In genomic region chr15:90007089-90007487, GRCh38 we compare ENCODE assay signal across 23 cellular contexts. TPM values are rescaled to one million over a fixed set of nuclear protein-coding genes. Genes with fewer than 3 reads are reported as not detected.
DNase-seq lines count a peak whose midpoint lies in the region; FAIRE-seq and TF ChIP-seq lines count a peak whose summit lies in the region.
"Had no signal": no experiment of that assay in that cellular context is flagged by ENCODE, and none has a peak within 500 bp of the region (broad histone marks: within the 10 kb centered on the region; RNA-seq: fewer than 3 reads in every experiment).

No MANE protein-coding gene starts in this region.

- intact Hi-C loops in activated CD4-positive, alpha-beta memory T cell treated with anti-CD3 and anti-CD28 coated beads for 36 hours (cut with micrococcal nuclease): loop anchor here (2.0 kb wide), 1 partner anchor 112 kb away; no protein-coding TSS in a partner anchor
- intact Hi-C loops in dendritic cell treated with granulocyte-macrophage colony-stimulating factor and Interleukin-4, amounts not matched to agents 40 ng/mL and 50 ng/mL, for 4 days (cut with micrococcal nuclease): no loop called here
- intact Hi-C loops in Calu3 (cut with micrococcal nuclease; ENCODE audit: unreplicated experiment): loop anchor here (10.0 kb wide), 1 partner anchor 48 kb away; no protein-coding TSS in a partner anchor

- no peak for FAIRE-seq in GM12892 (lab: Jason Lieb, UNC)
- FAIRE-seq: D721Med had no signal

- 0 out of 2 replicates have a peak, but pooled peaks cover 5% of the 10 kb centered on the region for H4K20me1 ChIP-seq in Karpas-422 (ENCODE audit: insufficient read depth, low read depth, low read length)

- H3K36me3 Mint-ChIP-seq in activated CD4-positive, alpha-beta memory T cell treated with anti-CD3 and anti-CD28 coated beads for 36 hours: peaks cover 27% of the 10 kb centered on the region
- peaks cover 29% of the 10 kb centered on the region for H3K36me3 Mint-ChIP-seq in activated CD4-positive, alpha-beta memory T cell treated with anti-CD3 and anti-CD28 coated beads, Interleukin-2, amount 10 ng/mL, durations not matched to agents 7 days and 5 days (ENCODE audit: low read depth)
- peaks cover 92% of the 10 kb centered on the region for H3K36me3 Mint-ChIP-seq in dendritic cell treated with granulocyte-macrophage colony-stimulating factor and Interleukin-4, amounts not matched to agents 40 ng/mL and 50 ng/mL, for 4 days (ENCODE audit: low read depth)
- peaks cover 13% of the 10 kb centered on the region for H3K36me3 Mint-ChIP-seq in Calu3 (ENCODE audit: insufficient read depth, unreplicated experiment)

- POLR2A ChIA-PET in activated CD4-positive, alpha-beta memory T cell treated with anti-CD3 and anti-CD28 coated beads for 36 hours (lab: Charles Lee): interaction anchor here (0.7 kb wide), 1 partner anchor 10 kb away, joined by 3 read pairs; no protein-coding TSS in a partner anchor
- POLR2A ChIA-PET in activated CD4-positive, alpha-beta memory T cell treated with anti-CD3 and anti-CD28 coated beads, Interleukin-2, amount 10 ng/mL, durations not matched to agents 7 days and 5 days (lab: Charles Lee): interaction anchor here (2.3 kb wide), 1 partner anchor 26 kb away, joined by 7 read pairs; no protein-coding TSS in a partner anchor

- no TSS peak for BruUV-seq in Calu3 (replicated peaks; lab: Mats Ljungman, UMichigan)

- H3K27me3 ChIP-seq in Karpas-422 (ENCODE audit: low read length) (no peaks in the 10 kb centered on the region), skeletal muscle tissue (ENCODE audit: control insufficient read depth in 3 of 3, insufficient read depth in 3 of 3, low read length in 3 of 3) (no peaks in the 10 kb centered on the region)
- H3K27me3 ChIP-seq: cardiac muscle cell had no signal

- no peak for TF ChIP-seq CTCF in Calu3 (IDR thresholded peaks at IDR 0.05; ENCODE audit: unreplicated experiment)

- peaks cover 10% of the 10 kb centered on the region for H3K9me3 Mint-ChIP-seq in activated CD4-positive, alpha-beta memory T cell treated with anti-CD3 and anti-CD28 coated beads for 36 hours
- peaks cover 9% of the 10 kb centered on the region for H3K9me3 Mint-ChIP-seq in activated CD4-positive, alpha-beta memory T cell treated with anti-CD3 and anti-CD28 coated beads, Interleukin-2, amount 10 ng/mL, durations not matched to agents 7 days and 5 days
- H3K9me3 Mint-ChIP-seq in dendritic cell treated with granulocyte-macrophage colony-stimulating factor and Interleukin-4, amounts not matched to agents 40 ng/mL and 50 ng/mL, for 4 days: no peaks in the 10 kb centered on the region
- H3K9me3 Mint-ChIP-seq in Calu3 (ENCODE audit: low read depth, unreplicated experiment): no peaks in the 10 kb centered on the region

- H3K36me3 ChIP-seq in Karpas-422 (ENCODE audit: insufficient read depth, low read length): peaks cover 35% of the 10 kb centered on the region
- peaks cover 0 to 2% (median 0%) of the 10 kb centered on the region in 3 donors for H3K36me3 ChIP-seq in skeletal muscle tissue (ENCODE audit: control insufficient read depth in 3 of 3, insufficient read depth in 3 of 3, low read length in 3 of 3)
- H3K36me3 ChIP-seq: cardiac muscle cell had no signal

- peaks cover 71% of the 10 kb centered on the region for H3K4me1 Mint-ChIP-seq in activated CD4-positive, alpha-beta memory T cell treated with anti-CD3 and anti-CD28 coated beads for 36 hours (ENCODE audit: low read depth)
- H3K4me1 Mint-ChIP-seq in activated CD4-positive, alpha-beta memory T cell treated with anti-CD3 and anti-CD28 coated beads, Interleukin-2, amount 10 ng/mL, durations not matched to agents 7 days and 5 days: peaks cover 70% of the 10 kb centered on the region
- peaks cover 90% of the 10 kb centered on the region for H3K4me1 Mint-ChIP-seq in dendritic cell treated with granulocyte-macrophage colony-stimulating factor and Interleukin-4, amounts not matched to agents 40 ng/mL and 50 ng/mL, for 4 days (ENCODE audit: low read depth)
- peaks cover 22% of the 10 kb centered on the region for H3K4me1 Mint-ChIP-seq in Calu3 (ENCODE audit: low read depth, unreplicated experiment)

- H3K9ac ChIP-seq in Karpas-422 (ENCODE audit: low read length) (no peak overlapping the region; the same call in 1 of the 2 replicates), skeletal muscle tissue (ENCODE audit: low read depth in 1 of 3, low read length in 3 of 3) (peak overlapping the region in 1 of 3 donors; percentile 70)
- H3K9ac ChIP-seq: KMS-11 had no signal

- TF ChIP-seq POLR2A in GM12892 (IDR thresholded peaks at IDR 0.05; ENCODE audit: low read depth, low read length): no peak

- H3K4me3 Mint-ChIP-seq in activated CD4-positive, alpha-beta memory T cell treated with anti-CD3 and anti-CD28 coated beads for 36 hours: peak overlapping the region; percentile 30
- no peak overlapping the region for H3K4me3 Mint-ChIP-seq in activated CD4-positive, alpha-beta memory T cell treated with anti-CD3 and anti-CD28 coated beads, Interleukin-2, amount 10 ng/mL, durations not matched to agents 7 days and 5 days
- H3K4me3 Mint-ChIP-seq in dendritic cell treated with granulocyte-macrophage colony-stimulating factor and Interleukin-4, amounts not matched to agents 40 ng/mL and 50 ng/mL, for 4 days: peak overlapping the region; percentile 23
- H3K4me3 Mint-ChIP-seq in Calu3 (ENCODE audit: low read depth, unreplicated experiment): no peak overlapping the region
- H3K4me3 Mint-ChIP-seq: activated CD8-positive, alpha-beta T cell treated with anti-CD3 and anti-CD28 coated beads for 36 hours; activated naive CD4-positive, alpha-beta T cell treated with anti-CD3 and anti-CD28 coated beads for 36 hours had no signal

- peak overlapping the region; percentile 79 for H3K27ac Mint-ChIP-seq in activated CD4-positive, alpha-beta memory T cell treated with anti-CD3 and anti-CD28 coated beads for 36 hours
- H3K27ac Mint-ChIP-seq in activated CD4-positive, alpha-beta memory T cell treated with anti-CD3 and anti-CD28 coated beads, Interleukin-2, amount 10 ng/mL, durations not matched to agents 7 days and 5 days: no peak overlapping the region
- peak overlapping the region; percentile 22 for H3K27ac Mint-ChIP-seq in dendritic cell treated with granulocyte-macrophage colony-stimulating factor and Interleukin-4, amounts not matched to agents 40 ng/mL and 50 ng/mL, for 4 days
- no peak overlapping the region for H3K27ac Mint-ChIP-seq in Calu3 (ENCODE audit: unreplicated experiment)
- H3K27ac Mint-ChIP-seq: activated CD8-positive, alpha-beta T cell treated with anti-CD3 and anti-CD28 coated beads for 36 hours; activated naive CD4-positive, alpha-beta T cell treated with anti-CD3 and anti-CD28 coated beads for 36 hours had no signal

- no peak overlapping the region for H3K4me3 ChIP-seq in Karpas-422 (ENCODE audit: low read length)
- peak overlapping the region in 2 of 3 donors; percentile 10 to 49 for H3K4me3 ChIP-seq in skeletal muscle tissue (ENCODE audit: low read length in 3 of 3)
- H3K4me3 ChIP-seq: cardiac muscle cell had no signal

- peaks cover 97% of the 10 kb centered on the region for H3K79me2 ChIP-seq in Karpas-422 (ENCODE audit: low read length)

- H3K4me2 ChIP-seq in Karpas-422 (ENCODE audit: low read depth, low read length, poor library complexity, severe bottlenecking): peak overlapping the region; percentile 18

- H3K9me2 ChIP-seq in Karpas-422 (replicated peaks; ENCODE audit: insufficient read depth, low read length): no peaks in the 10 kb centered on the region

- peak overlapping the region; percentile 30 for H3K27ac ChIP-seq in Karpas-422 (ENCODE audit: low read length)
- H3K27ac ChIP-seq in skeletal muscle tissue (ENCODE audit: low read depth, low read length): peak overlapping the region; percentile 7
- H3K27ac ChIP-seq: cardiac muscle cell, KMS-11 had no signal

- H3K9me3 ChIP-seq in Karpas-422 (ENCODE audit: low read length) (peaks cover 5% of the 10 kb centered on the region; the same call in 1 of the 2 replicates), skeletal muscle tissue (ENCODE audit: control insufficient read depth in 3 of 3, low read length in 3 of 3) (peaks cover 0 to 6% (median 0%) of the 10 kb centered on the region in 3 donors)

- no peak overlapping the region for H2AFZ ChIP-seq in Karpas-422 (ENCODE audit: low read length)

- CTCF ChIA-PET in activated CD4-positive, alpha-beta memory T cell treated with anti-CD3 and anti-CD28 coated beads for 36 hours (lab: Charles Lee): interaction anchor here (0.9 to 1.3 kb wide), 2 partner anchors 36 to 133 kb away, joined by 3 read pairs; no protein-coding TSS in a partner anchor
- CTCF ChIA-PET in activated CD4-positive, alpha-beta memory T cell treated with anti-CD3 and anti-CD28 coated beads, Interleukin-2, amount 10 ng/mL, durations not matched to agents 7 days and 5 days (lab: Charles Lee): interaction anchor here (1.9 kb wide), 1 partner anchor 80 kb away, joined by 5 read pairs; no protein-coding TSS in a partner anchor
- CTCF ChIA-PET in Calu3 (lab: Charles Lee): no interaction called here

- H3K4me1 ChIP-seq in Karpas-422 (ENCODE audit: low read length): peaks cover 53% of the 10 kb centered on the region
- H3K4me1 ChIP-seq in skeletal muscle tissue (ENCODE audit: control insufficient read depth in 3 of 3, insufficient read depth in 3 of 3, low read length in 3 of 3): peaks cover 40 to 57% (median 51%) of the 10 kb centered on the region in 3 donors

- H3K27me3 Mint-ChIP-seq in activated CD4-positive, alpha-beta memory T cell treated with anti-CD3 and anti-CD28 coated beads for 36 hours: no peaks in the 10 kb centered on the region
- no peaks in the 10 kb centered on the region for H3K27me3 Mint-ChIP-seq in activated CD4-positive, alpha-beta memory T cell treated with anti-CD3 and anti-CD28 coated beads, Interleukin-2, amount 10 ng/mL, durations not matched to agents 7 days and 5 days
- H3K27me3 Mint-ChIP-seq in dendritic cell treated with granulocyte-macrophage colony-stimulating factor and Interleukin-4, amounts not matched to agents 40 ng/mL and 50 ng/mL, for 4 days: no peaks in the 10 kb centered on the region
- H3K27me3 Mint-ChIP-seq in Calu3 (ENCODE audit: unreplicated experiment): no peaks in the 10 kb centered on the region
- H3K27me3 Mint-ChIP-seq: activated CD8-positive, alpha-beta T cell treated with anti-CD3 and anti-CD28 coated beads for 36 hours had no signal

- no peak for DNase-seq in activated CD4-positive, alpha-beta memory T cell treated with anti-CD3 and anti-CD28 coated beads for 36 hours
- DNase-seq in activated CD4-positive, alpha-beta memory T cell treated with anti-CD3 and anti-CD28 coated beads, Interleukin-2, amount 10 ng/mL, durations not matched to agents 7 days and 5 days: no peak
- DNase-seq in Karpas-422 (no peak), Calu3 (no peak), DMS114 treated with DMSO at 0.1 percent for 48 hours (lab: John Stamatoyannopoulos, UW; ENCODE audit: unreplicated experiment) (no peak), GM12892 (ENCODE audit: insufficient read length) (no peak)
- DNase-seq: activated CD8-positive, alpha-beta T cell treated with anti-CD3 and anti-CD28 coated beads for 36 hours; amygdala; dermis blood vessel endothelial cell; HCEC 1CT; kidney glomerular epithelial cell; mammary epithelial cell; NCI-H1092 treated with DMSO at 0.1 percent for 48 hours; NCI-H187 treated with DMSO at 0.1 percent for 48 hours; NCI-H2227 treated with DMSO at 0.1 percent for 48 hours; nucleus accumbens; stimulated activated CD8-positive, alpha-beta memory T cell treated with anti-CD3 and anti-CD28 coated beads, Interleukin-4, amount 100 ng/mL, for 48 hours had no signal

RNA-seq across cellular contexts. Expression of gene ZNF710, which starts 6.0 kb away (rescaled TPM):
- 10 to 100 TPM; 27.0 to 28.5 TPM for total RNA-seq in activated CD4-positive, alpha-beta memory T cell treated with anti-CD3 and anti-CD28 coated beads for 36 hours
- 10 to 100 TPM; 19.4 to 20.7 TPM for total RNA-seq in activated CD4-positive, alpha-beta memory T cell treated with anti-CD3 and anti-CD28 coated beads, Interleukin-2, amount 10 ng/mL, durations not matched to agents 7 days and 5 days
- total RNA-seq in Karpas-422 (2014; rRNA removed; shearing (Covaris generic); ENCODE audit: low replicate concordance): 25.2 and 32.3 TPM in 2 replicates
- total RNA-seq in skeletal muscle tissue (3.7 TPM), Calu3 (2022) (14.3 and 15.4 TPM in 2 replicates)
- polyA plus RNA-seq in GM12892 (2012; ENCODE audit: missing spikeins): 9.0 TPM

Comparison
In these comparisons a context has a peak if more than half of its experiments do, and no peak if none do; other contexts are left out.
1. H3K27ac Mint-ChIP-seq: peak in activated CD4-positive, alpha-beta memory T cell treated with anti-CD3 and anti-CD28 coated beads for 36 hours (single experiment) and dendritic cell treated with granulocyte-macrophage colony-stimulating factor and Interleukin-4, amounts not matched to agents 40 ng/mL and 50 ng/mL, for 4 days (single experiment); none in activated CD4-positive, alpha-beta memory T cell treated with anti-CD3 and anti-CD28 coated beads, Interleukin-2, amount 10 ng/mL, durations not matched to agents 7 days and 5 days (single experiment) and Calu3 (single experiment).
2. H3K4me3 Mint-ChIP-seq: peak in activated CD4-positive, alpha-beta memory T cell treated with anti-CD3 and anti-CD28 coated beads for 36 hours (single experiment) and dendritic cell treated with granulocyte-macrophage colony-stimulating factor and Interleukin-4, amounts not matched to agents 40 ng/mL and 50 ng/mL, for 4 days (single experiment); none in activated CD4-positive, alpha-beta memory T cell treated with anti-CD3 and anti-CD28 coated beads, Interleukin-2, amount 10 ng/mL, durations not matched to agents 7 days and 5 days (single experiment) and Calu3 (single experiment).